ENCODE assay signal across 8 cellular contexts in genomic region chr10:80382989-80383388, GRCh38. TPM values are rescaled to one million over a fixed set of nuclear protein-coding genes. Genes with fewer than 3 reads are reported as not detected.
DNase-seq lines count a peak whose midpoint lies in the region; ATAC-seq and TF ChIP-seq lines count a peak whose summit lies in the region.

No MANE protein-coding gene starts in this region.

- H3K9ac ChIP-seq in H9 (ENCODE audit: extremely low read depth, insufficient read length, low read length), result no peak overlapping the region

- no peak overlapping the region for H3K56ac ChIP-seq in H9 (ENCODE audit: insufficient read length, low read depth, low read length)

- no peak overlapping the region for H4K8ac ChIP-seq in H9 (replicated peaks; ENCODE audit: insufficient read length, low read depth, low read length)

- no peak overlapping the region for H3K4ac ChIP-seq in H9 (ENCODE audit: low read depth, low read length)

- no peak overlapping the region for H2AFZ ChIP-seq in H9 (ENCODE audit: low read length)

- no peak overlapping the region for H3K18ac ChIP-seq in H9 (ENCODE audit: insufficient read length, low read depth, low read length)

- H3K27ac ChIP-seq in H9 (ENCODE audit: insufficient read length, low read depth, low read length) (no peak overlapping the region), psoas muscle (no peak overlapping the region)

- H3K27me3 Mint-ChIP-seq in H9 (ENCODE audit: low read depth), result no peaks in the 10 kb centered on the region; the same call in 1 of the 2 replicates

- no peak overlapping the region for H3K14ac ChIP-seq in H9 (ENCODE audit: insufficient read depth, low read length)

- H3K79me2 ChIP-seq in H9 (ENCODE audit: insufficient read depth, low read length), result no peaks in the 10 kb centered on the region

- H3K4me3 ChIP-seq in fibroblast of villous mesenchyme (ENCODE audit: low read depth, low read length) (no peak overlapping the region), psoas muscle (no peak overlapping the region)

- WGBS in H9 (ENCODE audit: extremely low coverage, insufficient read length, low lambda C conversion rate), result no CpG with 5 or more reads among the region's 4 CpGs
- WGBS in psoas muscle, 3 donors, result 14 to 25% (median 25%) methylated on average over 4 of the region's 4 CpGs

- peaks cover 4 to 6% of the 10 kb centered on the region in 2 experiments; a peak in 3 of 4 replicates for H3K4me1 Mint-ChIP-seq in H9

- no peaks in the 10 kb centered on the region for H3K9me3 Mint-ChIP-seq in H9

- no peak overlapping the region for H2AK5ac ChIP-seq in H9 (ENCODE audit: insufficient read length, low read length)

- no peak overlapping the region for H3T11ph ChIP-seq in H9 (ENCODE audit: low read length)

- no peak overlapping the region for H4K91ac ChIP-seq in H9 (ENCODE audit: insufficient read length, low read depth, low read length)

- H3K23ac ChIP-seq in H9 (ENCODE audit: insufficient read length, low read depth, low read length), result no peak overlapping the region

- H4K5ac ChIP-seq in H9 (ENCODE audit: insufficient read length, low read depth, low read length), result no peak overlapping the region

- no peak overlapping the region for H2BK12ac ChIP-seq in H9 (ENCODE audit: insufficient read length, low read depth, low read length)

- no peaks in the 10 kb centered on the region for H3K23me2 ChIP-seq in H9 (ENCODE audit: insufficient read length, low read depth, low read length, poor library complexity, severe bottlenecking)

- ATAC-seq in psoas muscle (peak in 1 of 4 donors; percentile 53), HG02678 (IDR thresholded peaks at IDR 0.05; ENCODE audit: unreplicated experiment) (no peak)

- H3K4me2 ChIP-seq in H9 (ENCODE audit: insufficient read depth, insufficient read length, low read length), result no peak overlapping the region

- H4K20me1 ChIP-seq in H9 (ENCODE audit: control insufficient read depth, insufficient read depth, insufficient read length), result no peaks in the 10 kb centered on the region

- intact Hi-C loops in psoas muscle (cut with DNase I), result loop anchor here (5.0 to 10.0 kb wide), 3 partner anchors 59 to 542 kb away; no protein-coding TSS in a partner anchor

- H3K27ac Mint-ChIP-seq in H9, result no peak overlapping the region

- no peak overlapping the region for H2BK20ac ChIP-seq in H9 (ENCODE audit: low read depth, low read length, poor library complexity, severe bottlenecking)

- H3K4me1 ChIP-seq in H9 (ENCODE audit: insufficient read depth, low read length) (no peaks in the 10 kb centered on the region), psoas muscle (no peaks in the 10 kb centered on the region)

- no peaks in the 10 kb centered on the region for H3K36me3 ChIP-seq in psoas muscle (ENCODE audit: insufficient read depth in 1 of 2, low read depth in 1 of 2)

- TF ChIP-seq CTCF in H9 (conservative IDR thresholded peaks at IDR 0.05) (peak; percentile 80), fibroblast of villous mesenchyme (IDR thresholded peaks at IDR 0.05; ENCODE audit: insufficient read depth, low read depth, low read length) (peak; percentile 68), psoas muscle (IDR thresholded peaks at IDR 0.05) (peak; percentile 70)

- no peak overlapping the region for H2BK15ac ChIP-seq in H9 (ENCODE audit: low read depth, low read length)

- H2BK120ac ChIP-seq in H9 (ENCODE audit: low read depth, low read length, poor library complexity, severe bottlenecking), result no peak overlapping the region

- no peaks in the 10 kb centered on the region for H3K36me3 Mint-ChIP-seq in H9 (ENCODE audit: insufficient read depth in 1 of 3, low read depth in 3 of 3)

- H3K9me3 ChIP-seq in H9 (ENCODE audit: control insufficient read depth, low read depth, low read length) (no peaks in the 10 kb centered on the region), psoas muscle (no peaks in the 10 kb centered on the region)

- DNase-seq in SIG-M5 treated with dmso at 0.1 percent for 504 hours (lab: John Stamatoyannopoulos, UW; ENCODE audit: unreplicated experiment) (peak; percentile 24), SIG-M5 (lab: John Stamatoyannopoulos, UW) (no peak), H9 (peak; percentile 50), NCI-H460 (ENCODE audit: extremely low read depth, low read depth) (peak; percentile 34), fibroblast of villous mesenchyme (ENCODE audit: low read depth) (peak; percentile 60), psoas muscle (peak in 1 of 2 donors; percentile 22)
- DNase-seq in activated T-cell treated with anti-CD3 and anti-CD28 coated beads, Interleukin-2, amount 50 U/mL, for 48 hours, result peak; percentile 46 to 51

- no peak overlapping the region for H2BK5ac ChIP-seq in H9 (ENCODE audit: insufficient read length, low read length)

- H3K79me1 ChIP-seq in H9 (ENCODE audit: insufficient read depth, low read depth, low read length, poor library complexity, severe bottlenecking), result no peaks in the 10 kb centered on the region

- H3K4me3 Mint-ChIP-seq in H9, result no peak overlapping the region

- H3K27me3 ChIP-seq in H9 (ENCODE audit: insufficient read depth, low read length) (no peaks in the 10 kb centered on the region), psoas muscle (ENCODE audit: insufficient read depth in 3 of 3, low read length in 2 of 3) (no peaks in the 10 kb centered on the region)

RNA-seq across cellular contexts. Expression of gene PRXL2A, which starts 25.4 kb away (rescaled TPM):
- total RNA-seq in H9 (2021) (43.4 and 47.1 TPM in 2 replicates), fibroblast of villous mesenchyme (79.0 and 80.5 TPM in 2 replicates), psoas muscle (10 to 100 TPM; 34.2 to 51.8 (median 41.4) TPM)
- total RNA-seq in NCI-H460 (2014; rRNA removed; shearing (Covaris generic)), result 22.6 and 26.9 TPM in 2 replicates
- 11.9 and 18.8 TPM in 2 replicates for polyA plus RNA-seq in NCI-H460 (2014; cell fraction: nucleus; rRNA removed)
- 10 to 100 TPM; 19.0 to 39.9 (median 28.4) TPM for polyA plus RNA-seq in psoas muscle

RNA-seq across cellular contexts. Expression of gene DYDC2, which starts 26.4 kb away (rescaled TPM):
- total RNA-seq in H9 (2021) (2.6 and 2.8 TPM in 2 replicates), fibroblast of villous mesenchyme (under 0.01 TPM in 1 of 2 replicates, not detected in the other), psoas muscle (not detected)
- not detected in 2 replicates for total RNA-seq in NCI-H460 (2014; rRNA removed; shearing (Covaris generic))
- not detected in 2 replicates for polyA plus RNA-seq in NCI-H460 (2014; cell fraction: nucleus; rRNA removed)
- not detected for polyA plus RNA-seq in psoas muscle

RNA-seq across cellular contexts. Expression of gene DYDC1, which starts 26.4 kb away (rescaled TPM):
- not detected in 2 replicates for total RNA-seq in H9 (2021)
- total RNA-seq in NCI-H460 (2014; rRNA removed; shearing (Covaris generic)), result not detected in 2 replicates
- not detected in 2 replicates for polyA plus RNA-seq in NCI-H460 (2014; cell fraction: nucleus; rRNA removed)
- total RNA-seq in fibroblast of villous mesenchyme, result not detected in 2 replicates
- total RNA-seq in psoas muscle, result not detected
- polyA plus RNA-seq in psoas muscle, result not detected
